In genomic region chr9:85112933-85113418, GRCh38 we compare ENCODE assay signal across 28 cellular contexts.
"Had no signal": no experiment of that assay in that cellular context is flagged by ENCODE, and none has a peak within 500 bp of the region (broad histone marks: within the 10 kb centered on the region; RNA-seq: fewer than 3 reads in every experiment).

No MANE protein-coding gene starts in this region.

- ATAC-seq: natural killer cell; psoas muscle; right cardiac atrium; right lobe of liver; stimulated activated memory B cell treated with anti-CD40 and anti-IgM and Interleukin-4, amounts not matched to agents 10 μg/mL and 1 μg/mL and 100 μg/mL, for 72 hours; stimulated activated naive CD8-positive, alpha-beta T cell treated with anti-CD3 and anti-CD28 coated beads, Interleukin-15, amount 100 ng/mL, for 72 hours; stimulated activated naive CD8-positive, alpha-beta T cell treated with anti-CD3 and anti-CD28 coated beads, Interleukin-15, Interleukin-2, amounts not matched to agents 100 U/mL and 50 U/mL, for 24 hours; upper lobe of right lung had no signal

- H3K27ac ChIP-seq: neural progenitor cell, ovary, parathyroid adenoma, psoas muscle, right lobe of liver, sigmoid colon, spleen, suprapubic skin, testis, tibial artery, transverse colon, upper lobe of right lung, uterus had no signal

- H3K27me3 ChIP-seq: neural progenitor cell, ovary, right lobe of liver, sigmoid colon, suprapubic skin, testis, tibial artery, transverse colon, upper lobe of right lung, uterus had no signal

- DNase-seq: natural killer cell; occipital lobe; ovary; posterior cingulate gyrus; psoas muscle; right cardiac atrium; right lobe of liver; sigmoid colon; spleen; stimulated activated CD4-positive, alpha-beta T cell treated with anti-CD3 and anti-CD28 coated beads, Interleukin-12 subunit alpha, Interleukin-12 subunit beta, amount 100 ng/mL, for 4 hours; stimulated activated CD4-positive, alpha-beta T cell treated with anti-CD3 and anti-CD28 coated beads, Interleukin-1b, Interleukin-23, amount 100 ng/mL, for 48 hours; stimulated activated CD4-positive, alpha-beta T cell treated with anti-CD3 and anti-CD28 coated beads, Interleukin-4, amount 100 ng/mL, for 1 hour; stimulated activated CD4-positive, alpha-beta T cell treated with anti-CD3 and anti-CD28 coated beads, Interleukin-4, amount 100 ng/mL, for 4 hours; stimulated activated CD8-positive, alpha-beta memory T cell treated with anti-CD3 and anti-CD28 coated beads, Interleukin-4, amount 100 ng/mL, for 48 hours; stimulated activated naive CD4-positive, alpha-beta T cell; stimulated activated naive CD8-positive, alpha-beta T cell treated with anti-CD3 and anti-CD28 coated beads, Interleukin-15, amount 100 ng/mL, for 72 hours; stimulated activated naive CD8-positive, alpha-beta T cell treated with anti-CD3 and anti-CD28 coated beads, Interleukin-15, Interleukin-2, amounts not matched to agents 100 U/mL and 50 U/mL, for 24 hours; substantia nigra; testis; tibial artery; transverse colon; upper lobe of right lung; uterus had no signal

- H3K4me3 ChIP-seq: neural progenitor cell, ovary, psoas muscle, right lobe of liver, sigmoid colon, smooth muscle cell, spleen, suprapubic skin, testis, tibial artery, transverse colon, upper lobe of right lung, uterus had no signal

- H3K36me3 ChIP-seq: neural progenitor cell, ovary, right lobe of liver, sigmoid colon, spleen, suprapubic skin, tibial artery, transverse colon, upper lobe of right lung, uterus had no signal

- H3K9me3 ChIP-seq: ovary, psoas muscle, right lobe of liver, sigmoid colon, spleen, suprapubic skin, testis, tibial artery, transverse colon, upper lobe of right lung, uterus had no signal

- H3K4me1 ChIP-seq: neural progenitor cell, parathyroid adenoma, psoas muscle, right lobe of liver, sigmoid colon, spleen, suprapubic skin, testis, transverse colon, upper lobe of right lung, uterus had no signal
